ENCODE assay signal across 1 cellular context in genomic region chr19:18593367-18594095, GRCh38.
TF ChIP-seq lines count a peak whose summit lies in the region.

No MANE protein-coding gene starts in this region.

TF ChIP-seq in HEK293, 187 proteins besides CTCF, POLR2A, EP300 and RAD21 (continued from another document):
- TF ChIP-seq ZNF704 (tag by site-specific recombination; IDR thresholded peaks at IDR 0.05) (no peak), ZNF433 (tag by site-specific recombination; IDR thresholded peaks at IDR 0.05; ENCODE audit: low read depth) (no peak), PATZ1 (tag by site-specific recombination; IDR thresholded peaks at IDR 0.05) (no peak), ZBTB44 (tag by site-specific recombination; IDR thresholded peaks at IDR 0.05) (peak; percentile 57; the same call in 1 of the 2 replicates)
